12 cellular contexts compared by ENCODE assay signal in the genomic region with DNA sequence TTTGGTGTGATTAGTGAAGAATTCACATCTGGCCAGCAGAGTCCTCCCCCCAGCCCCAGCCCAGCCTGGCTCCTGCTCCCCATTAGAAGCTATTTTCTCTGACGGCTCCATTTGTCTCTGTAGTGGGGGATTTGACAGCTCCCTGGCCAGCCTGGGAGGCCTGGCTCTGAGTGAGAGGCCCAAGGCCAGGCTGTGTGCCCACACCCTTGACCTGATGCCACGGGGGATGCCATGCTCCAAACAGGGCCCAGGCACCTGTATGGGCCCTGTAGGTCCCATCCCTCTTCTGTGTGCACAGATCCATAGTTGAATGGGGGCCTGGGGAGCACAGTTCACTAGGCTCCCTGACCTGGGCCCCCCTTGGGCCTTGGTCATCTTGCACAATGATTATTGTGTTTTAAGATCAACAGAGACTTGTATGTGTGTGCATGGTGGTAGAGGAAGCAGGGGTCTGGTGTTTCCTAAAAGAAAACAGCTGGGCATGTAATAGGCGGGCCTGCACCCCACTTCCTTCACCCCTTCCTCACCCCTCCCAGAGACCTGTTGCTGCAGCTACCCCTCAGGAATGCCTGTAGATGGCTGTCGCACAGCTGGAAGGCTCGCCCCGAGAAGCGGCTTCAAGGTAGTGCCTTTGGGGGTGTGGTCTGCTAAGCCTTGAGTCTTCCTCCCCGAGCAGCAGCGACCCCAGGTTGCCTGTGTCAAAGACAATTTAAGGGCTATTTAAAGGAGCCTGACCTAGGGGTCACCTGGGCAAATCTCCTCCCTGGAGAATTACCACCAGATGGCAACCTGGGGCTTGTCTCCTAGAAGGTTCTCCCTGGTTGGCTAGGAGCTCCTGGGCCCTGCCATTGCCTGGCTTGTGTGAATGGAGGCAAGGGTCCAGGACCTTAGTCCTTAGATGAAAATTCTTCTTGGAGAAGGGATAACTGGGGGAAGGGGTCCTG. TPM values are rescaled to one million over a fixed set of nuclear protein-coding genes. Genes with fewer than 3 reads are reported as not detected.
DNase-seq lines count a peak whose midpoint lies in the region; ATAC-seq, FAIRE-seq and TF ChIP-seq lines count a peak whose summit lies in the region.
"Had no signal": no experiment of that assay in that cellular context is flagged by ENCODE, and none has a peak within 500 bp of the region (broad histone marks: within the 10 kb centered on the region; RNA-seq: fewer than 3 reads in every experiment).

No MANE protein-coding gene starts in this region.

- H3K79me2 ChIP-seq in endothelial cell of umbilical vein (ENCODE audit: control insufficient read depth, insufficient read depth, low read length): no peaks in the 10 kb centered on the region

- POLR2A ChIA-PET in endothelial cell of umbilical vein (lab: Charles Lee): no interaction called here

- H3K27me3 ChIP-seq in endothelial cell of umbilical vein (ENCODE audit: control insufficient read depth in 2 of 2, insufficient read depth in 2 of 2, low read length in 2 of 2): peaks cover 40 to 50% of the 10 kb centered on the region in 2 experiments

- no peaks in the 10 kb centered on the region for H4K20me1 ChIP-seq in endothelial cell of umbilical vein (replicated peaks; ENCODE audit: control insufficient read depth, extremely low read depth, insufficient read depth, low read length)

- H2AFZ ChIP-seq in endothelial cell of umbilical vein (ENCODE audit: low read depth, low read length): no peak overlapping the region

- TF ChIP-seq POLR2A in endothelial cell of umbilical vein (IDR thresholded peaks at IDR 0.05; ENCODE audit: low read depth, low read length): no peak

- H3K27me3 Mint-ChIP-seq in activated CD4-positive, alpha-beta T cell treated with anti-CD3 and anti-CD28 coated beads, Interleukin-2, amount 10 ng/mL, durations not matched to agents 24 days and 14 days: peaks cover 62% of the 10 kb centered on the region
- H3K27me3 Mint-ChIP-seq in activated T-helper 17 cell treated with anti-CD3 and anti-CD28 coated beads, Interleukin-2, amount 50 U/mL, for 72 hours: peaks cover 39% of the 10 kb centered on the region

- H3K36me3 ChIP-seq in endothelial cell of umbilical vein (ENCODE audit: control insufficient read depth in 2 of 2, extremely low read depth in 1 of 2, insufficient read depth in 2 of 2, low read length in 2 of 2): no peaks in the 10 kb centered on the region

- FAIRE-seq in endothelial cell of umbilical vein (lab: Jason Lieb, UNC): no peak

- no peaks in the 10 kb centered on the region for H3K4me1 Mint-ChIP-seq in activated CD4-positive, alpha-beta T cell treated with anti-CD3 and anti-CD28 coated beads, Interleukin-2, amount 10 ng/mL, durations not matched to agents 24 days and 14 days
- no peaks in the 10 kb centered on the region for H3K4me1 Mint-ChIP-seq in activated T-helper 17 cell treated with anti-CD3 and anti-CD28 coated beads, Interleukin-2, amount 50 U/mL, for 72 hours
- H3K4me1 Mint-ChIP-seq: CD4-positive, alpha-beta memory T cell had no signal

- no peak for ATAC-seq in activated T-helper 17 cell treated with anti-CD3 and anti-CD28 coated beads, Interleukin-2, amount 50 U/mL, for 72 hours (replicated peaks)
- no peak for ATAC-seq in GM21529 (IDR thresholded peaks at IDR 0.05; ENCODE audit: unreplicated experiment)

- dilution Hi-C loops in endothelial cell of umbilical vein (cut with MboI; ENCODE audit: extremely low pct_ligation_motif_present, low sequenced_read_pairs): no loop called here

- H3K4me3 Mint-ChIP-seq in activated CD4-positive, alpha-beta T cell treated with anti-CD3 and anti-CD28 coated beads, Interleukin-2, amount 10 ng/mL, durations not matched to agents 24 days and 14 days: no peak overlapping the region
- H3K4me3 Mint-ChIP-seq in activated T-helper 17 cell treated with anti-CD3 and anti-CD28 coated beads, Interleukin-2, amount 50 U/mL, for 72 hours: no peak overlapping the region
- H3K4me3 Mint-ChIP-seq: CD4-positive, alpha-beta memory T cell had no signal

- peak; percentile 10 for DNase-seq in activated CD4-positive, alpha-beta T cell treated with anti-CD3 and anti-CD28 coated beads for 48 hours
- no peak for DNase-seq in activated CD4-positive, alpha-beta T cell treated with anti-CD3 and anti-CD28 coated beads, Interleukin-2, amount 10 ng/mL, durations not matched to agents 24 days and 14 days
- peak; percentile 67 for DNase-seq in NCI-H82 treated with DMSO at 0.1 percent for 48 hours (lab: John Stamatoyannopoulos, UW; ENCODE audit: unreplicated experiment)
- peak; percentile 9 for DNase-seq in endothelial cell of umbilical vein (ENCODE audit: low read depth, low spot score)
- no peak for DNase-seq in retinal pigment epithelial cell (ENCODE audit: low read depth)
- DNase-seq in NCI-H510A treated with DMSO at 0.1 percent for 48 hours (lab: John Stamatoyannopoulos, UW): no peak
- DNase-seq: CD4-positive, alpha-beta memory T cell had no signal

- no peaks in the 10 kb centered on the region for H3K36me3 Mint-ChIP-seq in activated CD4-positive, alpha-beta T cell treated with anti-CD3 and anti-CD28 coated beads, Interleukin-2, amount 10 ng/mL, durations not matched to agents 24 days and 14 days (ENCODE audit: low read depth)
- no peaks in the 10 kb centered on the region for H3K36me3 Mint-ChIP-seq in activated T-helper 17 cell treated with anti-CD3 and anti-CD28 coated beads, Interleukin-2, amount 50 U/mL, for 72 hours (ENCODE audit: low read depth)
- H3K36me3 Mint-ChIP-seq: CD4-positive, alpha-beta memory T cell had no signal

- no peaks in the 10 kb centered on the region for H3K4me1 ChIP-seq in endothelial cell of umbilical vein (ENCODE audit: control insufficient read depth, extremely low read depth, insufficient read depth, low read length)

- H3K4me3 ChIP-seq in endothelial cell of umbilical vein (replicated peaks in 1 of 3; ENCODE audit: insufficient read depth in 1 of 3, low read depth in 1 of 3, low read length in 3 of 3): no peak overlapping the region
- H3K4me3 ChIP-seq in retinal pigment epithelial cell (ENCODE audit: low read length): no peak overlapping the region

- CTCF ChIA-PET in endothelial cell of umbilical vein (lab: Charles Lee): interaction anchor here (0.6 to 2.4 kb wide), 12 partner anchors 10 to 189 kb away, joined by 3 to 89 read pairs (median 4); a partner anchor contains a TSS

- no peaks in the 10 kb centered on the region for H3K9me3 ChIP-seq in endothelial cell of umbilical vein (replicated peaks; ENCODE audit: control insufficient read depth, insufficient read depth, low read length)

- no TSS peak for BruUV-seq in endothelial cell of umbilical vein (replicated peaks; lab: Mats Ljungman, UMichigan)

- TF ChIP-seq CTCF in endothelial cell of umbilical vein (IDR thresholded peaks at IDR 0.05; ENCODE audit: extremely low read depth in 1 of 2, insufficient read depth in 1 of 2, low read depth in 1 of 2, low read length in 2 of 2): peak in 1 of 2 donors; percentile 28
- peak; percentile 21 for TF ChIP-seq CTCF in retinal pigment epithelial cell (conservative IDR thresholded peaks at IDR 0.05; ENCODE audit: low read depth, low read length)

- no peak overlapping the region for H3K27ac ChIP-seq in endothelial cell of umbilical vein (ENCODE audit: insufficient read depth, low read depth, low read length)

- no peaks in the 10 kb centered on the region for H3K9me1 ChIP-seq in endothelial cell of umbilical vein (replicated peaks; ENCODE audit: control insufficient read depth, extremely low read depth, insufficient read depth, low read length)

- H3K9ac ChIP-seq in endothelial cell of umbilical vein (replicated peaks; ENCODE audit: extremely low read depth, insufficient read depth, low read length): no peak overlapping the region

- no peaks in the 10 kb centered on the region for H3K9me3 Mint-ChIP-seq in activated CD4-positive, alpha-beta T cell treated with anti-CD3 and anti-CD28 coated beads, Interleukin-2, amount 10 ng/mL, durations not matched to agents 24 days and 14 days
- H3K9me3 Mint-ChIP-seq in activated T-helper 17 cell treated with anti-CD3 and anti-CD28 coated beads, Interleukin-2, amount 50 U/mL, for 72 hours: no peaks in the 10 kb centered on the region
- H3K9me3 Mint-ChIP-seq: CD4-positive, alpha-beta memory T cell had no signal

- H3K4me2 ChIP-seq in endothelial cell of umbilical vein (ENCODE audit: insufficient read depth, low read length): no peak overlapping the region

- H3K27ac Mint-ChIP-seq in activated CD4-positive, alpha-beta T cell treated with anti-CD3 and anti-CD28 coated beads, Interleukin-2, amount 10 ng/mL, durations not matched to agents 24 days and 14 days: no peak overlapping the region
- H3K27ac Mint-ChIP-seq in activated T-helper 17 cell treated with anti-CD3 and anti-CD28 coated beads, Interleukin-2, amount 50 U/mL, for 72 hours: no peak overlapping the region
- H3K27ac Mint-ChIP-seq: CD4-positive, alpha-beta memory T cell had no signal

- intact Hi-C loops in activated CD4-positive, alpha-beta T cell treated with anti-CD3 and anti-CD28 coated beads, Interleukin-2, amount 10 ng/mL, durations not matched to agents 24 days and 14 days (cut with micrococcal nuclease): no loop called here
- intact Hi-C loops in endothelial cell of umbilical vein (cut with micrococcal nuclease): loop anchor here (1.0 kb wide), 1 partner anchor 97 kb away; no protein-coding TSS in a partner anchor

TF ChIP-seq in endothelial cell of umbilical vein, 7 proteins besides CTCF, POLR2A, EP300 and RAD21:
- TF ChIP-seq FOS (IDR thresholded peaks at IDR 0.05; ENCODE audit: borderline replicate concordance, insufficient read depth, low read length): no peak

RNA-seq across cellular contexts. Expression of a gene that starts 51.0 kb away (rescaled TPM):
- total RNA-seq in activated CD4-positive, alpha-beta T cell treated with anti-CD3 and anti-CD28 coated beads, Interleukin-2, amount 10 ng/mL, durations not matched to agents 24 days and 14 days: not detected in 2 replicates
- not detected in 2 replicates for total RNA-seq in endothelial cell of umbilical vein
- polyA plus RNA-seq in endothelial cell of umbilical vein: 0.19 and 0.27 TPM in 2 replicates
- polyA plus RNA-seq in endothelial cell of umbilical vein (2011; cell fraction: cytosol; rRNA removed): 0.14 and 0.27 TPM in 2 replicates
- 0.32 TPM in 1 of 2 replicates, not detected in the other for polyA plus RNA-seq in endothelial cell of umbilical vein (2011; cell fraction: nucleus; rRNA removed)
- not detected in 2 replicates for polyA plus RNA-seq in endothelial cell of umbilical vein (2012)
- not detected in 2 replicates for polyA minus RNA-seq in endothelial cell of umbilical vein
- polyA minus RNA-seq in endothelial cell of umbilical vein (2011; cell fraction: cytosol; rRNA and poly(A)+ RNA removed): not detected
- polyA minus RNA-seq in endothelial cell of umbilical vein (2011; cell fraction: nucleus; rRNA and poly(A)+ RNA removed): not detected in 2 replicates
- total RNA-seq in activated T-helper 17 cell treated with anti-CD3 and anti-CD28 coated beads, Interleukin-2, amount 50 U/mL, for 72 hours: not detected
- total RNA-seq: CD4-positive, alpha-beta memory T cell; liver; NCI-H460; renal cortical epithelial cell had no signal
- polyA plus RNA-seq: CD4-positive, alpha-beta memory T cell; liver had no signal

Comparison
In these comparisons a context has a peak if more than half of its experiments do, and no peak if none do; other contexts are left out.
1. DNase-seq: peak in activated CD4-positive, alpha-beta T cell treated with anti-CD3 and anti-CD28 coated beads for 48 hours (single experiment), NCI-H82 treated with DMSO at 0.1 percent for 48 hours (single experiment) and endothelial cell of umbilical vein (single experiment); none in activated CD4-positive, alpha-beta T cell treated with anti-CD3 and anti-CD28 coated beads, Interleukin-2, amount 10 ng/mL, durations not matched to agents 24 days and 14 days (single experiment), retinal pigment epithelial cell (single experiment) and NCI-H510A treated with DMSO at 0.1 percent for 48 hours (single experiment).